In genomic region chr6:43052225-43052841, GRCh38 we compare ENCODE assay signal across 8 cellular contexts. TPM values are rescaled to one million over a fixed set of nuclear protein-coding genes. Genes with fewer than 3 reads are reported as not detected.
DNase-seq lines count a peak whose midpoint lies in the region; ATAC-seq, FAIRE-seq and TF ChIP-seq lines count a peak whose summit lies in the region.

No MANE protein-coding gene starts in this region.

- no peak for TF ChIP-seq CTCF in body of pancreas (IDR thresholded peaks at IDR 0.05)

- intact Hi-C loops in body of pancreas (cut with DNase I) = no loop called here

- H3K4me3 Mint-ChIP-seq in stimulated activated naive CD8-positive, alpha-beta T cell treated with anti-CD3 and anti-CD28 coated beads, Interleukin-15, Interleukin-2, amounts not matched to agents 100 ng/mL and 50 ng/mL, for 24 hours = peak overlapping the region; percentile 90

- H3K4me1 Mint-ChIP-seq in stimulated activated naive CD8-positive, alpha-beta T cell treated with anti-CD3 and anti-CD28 coated beads, Interleukin-15, Interleukin-2, amounts not matched to agents 100 ng/mL and 50 ng/mL, for 24 hours (ENCODE audit: low read depth) = peaks cover 38% of the 10 kb centered on the region

- no peak for TF ChIP-seq POLR2A in body of pancreas (IDR thresholded peaks at IDR 0.05)

- H3K36me3 Mint-ChIP-seq in stimulated activated naive CD8-positive, alpha-beta T cell treated with anti-CD3 and anti-CD28 coated beads, Interleukin-15, Interleukin-2, amounts not matched to agents 100 ng/mL and 50 ng/mL, for 24 hours (ENCODE audit: low read depth) = peaks cover 32% of the 10 kb centered on the region

- ATAC-seq in stimulated activated naive CD8-positive, alpha-beta T cell treated with anti-CD3 and anti-CD28 coated beads, Interleukin-15, Interleukin-2, amounts not matched to agents 100 U/mL and 50 U/mL, for 24 hours = no peak
- no peak for ATAC-seq in body of pancreas

- H3K27me3 ChIP-seq in body of pancreas (no peaks in the 10 kb centered on the region), mucosa of rectum (ENCODE audit: control insufficient read depth in 2 of 2, insufficient read depth in 2 of 2, low read length in 2 of 2) (no peaks in the 10 kb centered on the region)

- no peak overlapping the region for H3K9ac ChIP-seq in mucosa of rectum (ENCODE audit: low read depth in 1 of 2, low read length in 2 of 2)

- H3K9me3 ChIP-seq in body of pancreas (no peaks in the 10 kb centered on the region), mucosa of rectum (ENCODE audit: control insufficient read depth in 2 of 2, low read length in 2 of 2) (no peaks in the 10 kb centered on the region)

- H3K4me1 ChIP-seq in body of pancreas (peaks cover 33% of the 10 kb centered on the region), mucosa of rectum (ENCODE audit: control insufficient read depth in 2 of 2, insufficient read depth in 2 of 2, low read length in 2 of 2) (peaks cover 8 to 17% of the 10 kb centered on the region in 2 donors)

- H3K27ac ChIP-seq in body of pancreas (peak overlapping the region in 3 of 4 donors; percentile 83 to 92 (median 90)), mucosa of rectum (ENCODE audit: low read depth in 2 of 2, low read length in 2 of 2) (peak overlapping the region; percentile 86 to 88)

- WGBS in body of pancreas, 2 donors = 79 to 87% methylated on average over 12 to 19 of the region's 19 CpGs

- H3K27ac Mint-ChIP-seq in stimulated activated naive CD8-positive, alpha-beta T cell treated with anti-CD3 and anti-CD28 coated beads, Interleukin-15, Interleukin-2, amounts not matched to agents 100 ng/mL and 50 ng/mL, for 24 hours = peak overlapping the region; percentile 96

- no peaks in the 10 kb centered on the region for H3K27me3 Mint-ChIP-seq in stimulated activated naive CD8-positive, alpha-beta T cell treated with anti-CD3 and anti-CD28 coated beads, Interleukin-15, Interleukin-2, amounts not matched to agents 100 ng/mL and 50 ng/mL, for 24 hours

- H3K36me3 ChIP-seq in body of pancreas (replicated peaks in 1 of 2; ENCODE audit: insufficient read depth in 1 of 2, low read depth in 2 of 2) (peaks cover 13% of the 10 kb centered on the region in 2 donors), mucosa of rectum (ENCODE audit: control insufficient read depth in 2 of 2, insufficient read depth in 2 of 2, low read length in 2 of 2) (peaks cover 13 to 34% of the 10 kb centered on the region in 2 donors)

- DNase-seq in stimulated activated naive CD8-positive, alpha-beta T cell treated with anti-CD3 and anti-CD28 coated beads, Interleukin-15, Interleukin-2, amounts not matched to agents 100 U/mL and 50 U/mL, for 24 hours = no peak
- DNase-seq in body of pancreas (peak in 1 of 4 donors; percentile 17), NCI-H1930 (lab: John Stamatoyannopoulos, UW) (no peak), A172 (ENCODE audit: low spot score) (no peak), urothelium cell line (ENCODE audit: low spot score) (no peak), COR-L47 (lab: John Stamatoyannopoulos, UW) (no peak)

- H3K4me3 ChIP-seq in body of pancreas (peak overlapping the region in 1 of 2 donors; percentile 69), mucosa of rectum (ENCODE audit: low read length in 2 of 2) (peak overlapping the region; percentile 78 to 83)

- no peak for FAIRE-seq in urothelium cell line (lab: Jason Lieb, UNC)

- H3K9me3 Mint-ChIP-seq in stimulated activated naive CD8-positive, alpha-beta T cell treated with anti-CD3 and anti-CD28 coated beads, Interleukin-15, Interleukin-2, amounts not matched to agents 100 ng/mL and 50 ng/mL, for 24 hours = no peaks in the 10 kb centered on the region

RNA-seq across cellular contexts. Expression of gene CUL7, which starts 1.3 kb away (rescaled TPM):
- 10 to 100 TPM; 16.3 to 24.4 TPM for total RNA-seq in body of pancreas
- total RNA-seq in A172 (2014; rRNA removed; shearing (Covaris generic)) = 22.5 and 24.7 TPM in 2 replicates

RNA-seq across cellular contexts. Expression of gene MRPL2, which starts 6.9 kb away (rescaled TPM):
- total RNA-seq in body of pancreas = 10 to 100 TPM; 13.5 to 15.2 TPM
- 29.9 and 30.7 TPM in 2 replicates for total RNA-seq in A172 (2014; rRNA removed; shearing (Covaris generic))

RNA-seq across cellular contexts. Expression of gene KLC4, which starts 7.1 kb away (rescaled TPM):
- total RNA-seq in body of pancreas = 10 to 100 TPM; 19.8 to 33.5 TPM
- total RNA-seq in A172 (2014; rRNA removed; shearing (Covaris generic)) = 17.0 and 19.0 TPM in 2 replicates

RNA-seq across cellular contexts. Expression of gene PTK7, which starts 23.8 kb away (rescaled TPM):
- total RNA-seq in body of pancreas = 10 to 100 TPM; 26.4 to 28.0 TPM
- total RNA-seq in A172 (2014; rRNA removed; shearing (Covaris generic)) = 82.3 and 84.6 TPM in 2 replicates

RNA-seq across cellular contexts. Expression of gene RRP36, which starts 30.9 kb away (rescaled TPM):
- 10 to 100 TPM; 28.3 to 29.7 TPM for total RNA-seq in body of pancreas
- 111 and 121 TPM in 2 replicates for total RNA-seq in A172 (2014; rRNA removed; shearing (Covaris generic))
